In genomic region chr10:71812016-71812912, GRCh38 we compare ENCODE assay signal across 8 cellular contexts. TPM values are rescaled to one million over a fixed set of nuclear protein-coding genes. Genes with fewer than 3 reads are reported as not detected.
DNase-seq lines count a peak whose midpoint lies in the region; ATAC-seq and TF ChIP-seq lines count a peak whose summit lies in the region.

No MANE protein-coding gene starts in this region.

- H3K27ac ChIP-seq in OCI-LY1 (ENCODE audit: low read depth, low read length, poor library complexity, severe bottlenecking) (no peak overlapping the region), fibroblast of lung (ENCODE audit: insufficient read depth, low read length) (no peak overlapping the region), neural progenitor cell (no peak overlapping the region)

- H3K27me3 Mint-ChIP-seq in neural progenitor cell (ENCODE audit: insufficient read depth, low read depth), result peaks cover 7% of the 10 kb centered on the region

- H3K9ac ChIP-seq in OCI-LY1 (ENCODE audit: low read length) (no peak overlapping the region), fibroblast of lung (ENCODE audit: insufficient read depth, low read length) (no peak overlapping the region), neural progenitor cell (no peak overlapping the region)

- no peak overlapping the region for H2AFZ ChIP-seq in OCI-LY1 (ENCODE audit: low read length)
- H2AFZ ChIP-seq in fibroblast of lung (ENCODE audit: low read length), result no peak overlapping the region
- no peak overlapping the region for H2AFZ ChIP-seq in neural progenitor cell (replicated peaks)

- H3K9me2 ChIP-seq in OCI-LY1 (ENCODE audit: low read depth, low read length), result no peaks in the 10 kb centered on the region

- peak; percentile 97 for TF ChIP-seq CTCF in OCI-LY1 (IDR thresholded peaks at IDR 0.05; ENCODE audit: low read length)
- TF ChIP-seq CTCF in fibroblast of lung (conservative IDR thresholded peaks at IDR 0.05 in 1 of 2, IDR thresholded peaks at IDR 0.05 in 1 of 2; ENCODE audit: low read depth in 1 of 2, low read length in 2 of 2), result peak; percentile 72 to 77
- TF ChIP-seq CTCF in neural progenitor cell (IDR thresholded peaks at IDR 0.05), result peak; percentile 75

- no peaks in the 10 kb centered on the region for H4K20me1 ChIP-seq in OCI-LY1 (ENCODE audit: insufficient read depth, low read length)
- peaks cover 2% of the 10 kb centered on the region for H4K20me1 ChIP-seq in fibroblast of lung (ENCODE audit: control insufficient read depth, extremely low read depth, insufficient read depth, low read length)
- peaks cover 7% of the 10 kb centered on the region for H4K20me1 ChIP-seq in neural progenitor cell (ENCODE audit: low read depth)

- H3K27me3 ChIP-seq in OCI-LY1 (ENCODE audit: insufficient read depth, low read length) (peaks cover 6% of the 10 kb centered on the region; the same call in 1 of the 2 replicates), fibroblast of lung (ENCODE audit: control insufficient read depth, insufficient read depth, low read length) (no peaks in the 10 kb centered on the region), neural progenitor cell (no peaks in the 10 kb centered on the region)

- ATAC-seq in HG02642 (IDR thresholded peaks at IDR 0.05; ENCODE audit: poor library complexity, unreplicated experiment) (peak; percentile 62), HG02884 (IDR thresholded peaks at IDR 0.05; ENCODE audit: unreplicated experiment) (no peak)

- H3K4me1 Mint-ChIP-seq in neural progenitor cell, result peaks cover 6% of the 10 kb centered on the region

- H3K4me3 Mint-ChIP-seq in neural progenitor cell, result no peak overlapping the region

- no peaks in the 10 kb centered on the region for H3K79me2 ChIP-seq in OCI-LY1 (ENCODE audit: insufficient read depth, low read length)
- no peaks in the 10 kb centered on the region for H3K79me2 ChIP-seq in fibroblast of lung (ENCODE audit: control insufficient read depth, insufficient read depth, low read length)
- H3K79me2 ChIP-seq in neural progenitor cell (ENCODE audit: low read depth), result no peaks in the 10 kb centered on the region

- no peak overlapping the region for H3K27ac Mint-ChIP-seq in neural progenitor cell

- H3K9me3 Mint-ChIP-seq in neural progenitor cell, result no peaks in the 10 kb centered on the region

- H3K36me3 Mint-ChIP-seq in neural progenitor cell, result peaks cover 18% of the 10 kb centered on the region

- H3K4me1 ChIP-seq in OCI-LY1 (ENCODE audit: insufficient read depth, low read length, severe bottlenecking) (no peaks in the 10 kb centered on the region), fibroblast of lung (ENCODE audit: control insufficient read depth, extremely low read depth, insufficient read depth, low read length) (no peaks in the 10 kb centered on the region), neural progenitor cell (no peaks in the 10 kb centered on the region)

- DNase-seq in Daoy (ENCODE audit: low read depth) (peak; percentile 62), activated T-cell treated with anti-CD3 and anti-CD28 coated beads for 4 hours (peak; percentile 80), fibroblast of lung (ENCODE audit: low read depth in 2 of 2) (peak; percentile 32 to 44), neural progenitor cell (ENCODE audit: low spot score) (peak; percentile 66), superior temporal gyrus (ENCODE audit: extremely low spot score) (peak; percentile 71)

- no peak overlapping the region for H3K4me3 ChIP-seq in OCI-LY1 (ENCODE audit: low read depth, low read length, poor library complexity, severe bottlenecking)
- H3K4me3 ChIP-seq in fibroblast of lung (replicated peaks in 1 of 4; ENCODE audit: control extremely low read depth in 1 of 4, insufficient read depth in 1 of 4, low read depth in 3 of 4, low read length in 4 of 4), result no peak overlapping the region
- H3K4me3 ChIP-seq in neural progenitor cell, result no peak overlapping the region

- H3K36me3 ChIP-seq in OCI-LY1 (ENCODE audit: insufficient read depth, low read length) (peaks cover 26% of the 10 kb centered on the region), fibroblast of lung (ENCODE audit: control insufficient read depth, insufficient read depth, low read length) (peaks cover 4% of the 10 kb centered on the region), neural progenitor cell (no peaks in the 10 kb centered on the region)

- H3K9me3 ChIP-seq in OCI-LY1 (ENCODE audit: low read length) (no peaks in the 10 kb centered on the region), fibroblast of lung (ENCODE audit: control insufficient read depth, insufficient read depth, low read depth, low read length) (no peaks in the 10 kb centered on the region), neural progenitor cell (ENCODE audit: low read depth) (no peaks in the 10 kb centered on the region)

- no peaks in the 10 kb centered on the region for H3F3A ChIP-seq in OCI-LY1 (ENCODE audit: insufficient read depth, low read length)
- H3F3A ChIP-seq in neural progenitor cell (ENCODE audit: low read depth), result no peaks in the 10 kb centered on the region

- no peak overlapping the region for H3K4me2 ChIP-seq in OCI-LY1 (ENCODE audit: low read length)
- no peak overlapping the region for H3K4me2 ChIP-seq in fibroblast of lung (ENCODE audit: extremely low read depth, insufficient read depth, low read length)
- no peak overlapping the region for H3K4me2 ChIP-seq in neural progenitor cell

RNA-seq across cellular contexts. Expression of gene PSAP, which starts 38.8 kb away (rescaled TPM):
- total RNA-seq in Daoy (2014; rRNA removed; shearing (Covaris generic)), result 155 and 187 TPM in 2 replicates
- total RNA-seq in fibroblast of lung (1,180 and 1,808 TPM in 2 replicates), neural progenitor cell (ENCODE audit: low replicate concordance) (358 and 493 TPM in 2 replicates)
- polyA plus RNA-seq in fibroblast of lung, result 967 and 1,566 TPM in 2 replicates
- 630 and 1,072 TPM in 2 replicates for polyA plus RNA-seq in fibroblast of lung (2012)
- polyA minus RNA-seq in fibroblast of lung (ENCODE audit: low replicate concordance), result 530 and 547 TPM in 2 replicates

RNA-seq across cellular contexts. Expression of gene VSIR, which starts 38.9 kb away (rescaled TPM):
- total RNA-seq in Daoy (2014; rRNA removed; shearing (Covaris generic)), result 1.5 and 1.9 TPM in 2 replicates
- 24.4 and 44.1 TPM in 2 replicates for total RNA-seq in fibroblast of lung
- 14.1 and 39.9 TPM in 2 replicates for polyA plus RNA-seq in fibroblast of lung
- polyA plus RNA-seq in fibroblast of lung (2012), result 29.2 and 57.9 TPM in 2 replicates
- polyA minus RNA-seq in fibroblast of lung (ENCODE audit: low replicate concordance), result 38.7 and 156 TPM in 2 replicates
- 0.46 TPM in 1 of 2 replicates, not detected in the other for total RNA-seq in neural progenitor cell (ENCODE audit: low replicate concordance)
